22 cellular contexts compared by ENCODE assay signal in genomic region chr12:124535066-124535740, GRCh38. TPM values are rescaled to one million over a fixed set of nuclear protein-coding genes. Genes with fewer than 3 reads are reported as not detected.
DNase-seq lines count a peak whose midpoint lies in the region; ATAC-seq and TF ChIP-seq lines count a peak whose summit lies in the region.
"Had no signal": no experiment of that assay in that cellular context is flagged by ENCODE, and none has a peak within 500 bp of the region (broad histone marks: within the 10 kb centered on the region; RNA-seq: fewer than 3 reads in every experiment).

No MANE protein-coding gene starts in this region.

- H3K4me2 ChIP-seq in osteoblast (ENCODE audit: insufficient read depth, low read length): no peak overlapping the region
- H3K4me2 ChIP-seq: BLaER1, KMS-11 had no signal

- H3K27me3 Mint-ChIP-seq in CD14-positive monocyte (ENCODE audit: low read depth in 3 of 3): no peaks in the 10 kb centered on the region
- no peaks in the 10 kb centered on the region for H3K27me3 Mint-ChIP-seq in endodermal cell (ENCODE audit: insufficient read depth)
- no peaks in the 10 kb centered on the region for H3K27me3 Mint-ChIP-seq in activated CD8-positive, alpha-beta memory T cell treated with anti-CD3 and anti-CD28 coated beads, Interleukin-2, amount 10 ng/mL, durations not matched to agents 7 days and 5 days
- H3K27me3 Mint-ChIP-seq: CD4-positive, alpha-beta memory T cell had no signal

- intact Hi-C loops in CD14-positive monocyte (cut with micrococcal nuclease): no loop called here
- intact Hi-C loops in Right ventricle myocardium inferior (cut with DNase I): no loop called here

- DNase-seq in CD14-positive monocyte (ENCODE audit: low spot score): no peak
- no peak for DNase-seq in RWPE1 (ENCODE audit: low spot score)
- no peak for DNase-seq in endodermal cell
- DNase-seq in osteoblast (ENCODE audit: insufficient read length, low spot score, missing footprints): peak; percentile 75
- DNase-seq in activated CD8-positive, alpha-beta memory T cell treated with anti-CD3 and anti-CD28 coated beads, Interleukin-2, amount 10 ng/mL, durations not matched to agents 7 days and 5 days: no peak
- DNase-seq in Right ventricle myocardium inferior (ENCODE audit: missing footprints): no peak
- DNase-seq in stimulated activated CD4-positive, alpha-beta T cell treated with anti-CD3 and anti-CD28 coated beads, Interleukin-4, amount 100 ng/mL, for 24 hours: no peak
- DNase-seq: ACHN; CD4-positive, alpha-beta memory T cell; DND-41; NCI-H1092 treated with DMSO at 0.1 percent for 48 hours; NCI-H1436 treated with DMSO at 0.1 percent for 48 hours; NCI-H2029; NCI-H345; NCI-H524; NCI-H774; NK-92 treated with Interleukin-12 subunit alpha and Interleukin-12 subunit beta, amount 100 ng/mL, for 24 hours; Right ventricle myocardium superior had no signal

- H3K4me3 Mint-ChIP-seq in CD14-positive monocyte: no peak overlapping the region
- no peak overlapping the region for H3K4me3 Mint-ChIP-seq in endodermal cell
- H3K4me3 Mint-ChIP-seq in activated CD8-positive, alpha-beta memory T cell treated with anti-CD3 and anti-CD28 coated beads, Interleukin-2, amount 10 ng/mL, durations not matched to agents 7 days and 5 days: no peak overlapping the region
- H3K4me3 Mint-ChIP-seq: CD4-positive, alpha-beta memory T cell had no signal

- ATAC-seq in activated CD8-positive, alpha-beta memory T cell treated with anti-CD3 and anti-CD28 coated beads, Interleukin-2, amount 10 ng/mL, durations not matched to agents 7 days and 5 days: no peak
- no peak for ATAC-seq in Right ventricle myocardium inferior
- ATAC-seq in GM21529 (IDR thresholded peaks at IDR 0.05; ENCODE audit: unreplicated experiment): no peak

- peaks cover 72% of the 10 kb centered on the region for H4K20me1 ChIP-seq in osteoblast (ENCODE audit: insufficient read depth, low read length)

- H3K36me3 Mint-ChIP-seq in CD14-positive monocyte: peaks cover 32 to 45% of the 10 kb centered on the region in 2 donors
- H3K36me3 Mint-ChIP-seq in endodermal cell (ENCODE audit: low read depth): peaks cover 32% of the 10 kb centered on the region
- H3K36me3 Mint-ChIP-seq in activated CD8-positive, alpha-beta memory T cell treated with anti-CD3 and anti-CD28 coated beads, Interleukin-2, amount 10 ng/mL, durations not matched to agents 7 days and 5 days: no peaks in the 10 kb centered on the region

- WGBS in endodermal cell (ENCODE audit: insufficient coverage in 1 of 2, insufficient read length in 1 of 2), 2 experiments: 86 to 89% methylated on average over 13 to 21 of the region's 21 CpGs

- CTCF ChIA-PET in RWPE1 (lab: Yijun Ruan, JAX): no interaction called here
- CTCF ChIA-PET in activated CD8-positive, alpha-beta memory T cell treated with anti-CD3 and anti-CD28 coated beads, Interleukin-2, amount 10 ng/mL, durations not matched to agents 7 days and 5 days (lab: Charles Lee): no interaction called here

- H3K27ac ChIP-seq in RWPE1 (peak overlapping the region; percentile 29), endodermal cell (ENCODE audit: low read depth, low read length) (no peak overlapping the region), osteoblast (ENCODE audit: low read depth, low read length) (no peak overlapping the region)
- H3K27ac ChIP-seq: 22Rv1, BLaER1, KMS-11 had no signal

- H2AFZ ChIP-seq in osteoblast (ENCODE audit: low read length): no peak overlapping the region

- peaks cover 39% of the 10 kb centered on the region for H3K4me1 Mint-ChIP-seq in CD14-positive monocyte
- H3K4me1 Mint-ChIP-seq in endodermal cell: peaks cover 15% of the 10 kb centered on the region
- peaks cover 12% of the 10 kb centered on the region for H3K4me1 Mint-ChIP-seq in activated CD8-positive, alpha-beta memory T cell treated with anti-CD3 and anti-CD28 coated beads, Interleukin-2, amount 10 ng/mL, durations not matched to agents 7 days and 5 days

- no peak overlapping the region for H3K9ac ChIP-seq in endodermal cell (ENCODE audit: extremely low read depth, low read length, poor library complexity, severe bottlenecking)
- H3K9ac ChIP-seq: BLaER1, KMS-11 had no signal

- H3K27me3 ChIP-seq in endodermal cell (ENCODE audit: control insufficient read depth, insufficient read depth, low read length, poor library complexity, severe bottlenecking) (no peaks in the 10 kb centered on the region), osteoblast (ENCODE audit: insufficient read depth, low read length) (no peaks in the 10 kb centered on the region)
- H3K27me3 ChIP-seq: BLaER1 had no signal

- H3K4me3 ChIP-seq in endodermal cell (ENCODE audit: low read length) (no peak overlapping the region), osteoblast (ENCODE audit: insufficient read depth, low read length) (no peak overlapping the region)
- H3K4me3 ChIP-seq: BLaER1 had no signal

- POLR2A ChIA-PET in RWPE1 (lab: Yijun Ruan, JAX; ENCODE audit: low non-redundant PET): no interaction called here

- H3K9me3 ChIP-seq in endodermal cell (ENCODE audit: control insufficient read depth, low read length): no peaks in the 10 kb centered on the region
- no peaks in the 10 kb centered on the region for H3K9me3 ChIP-seq in osteoblast (ENCODE audit: low read depth, low read length)
- H3K9me3 ChIP-seq: BLaER1 had no signal

- H3K79me2 ChIP-seq in osteoblast (ENCODE audit: insufficient read depth, low read length): peaks cover 96% of the 10 kb centered on the region

- peaks cover 0 to 2% (median 0%) of the 10 kb centered on the region in 7 donors for H3K9me3 Mint-ChIP-seq in CD14-positive monocyte
- H3K9me3 Mint-ChIP-seq in endodermal cell: no peaks in the 10 kb centered on the region
- H3K9me3 Mint-ChIP-seq in activated CD8-positive, alpha-beta memory T cell treated with anti-CD3 and anti-CD28 coated beads, Interleukin-2, amount 10 ng/mL, durations not matched to agents 7 days and 5 days (ENCODE audit: low read depth): no peaks in the 10 kb centered on the region
- H3K9me3 Mint-ChIP-seq: CD4-positive, alpha-beta memory T cell had no signal

- H3K27ac Mint-ChIP-seq in CD14-positive monocyte: peak overlapping the region in 4 of 7 donors; percentile 10 to 59 (median 30)
- H3K27ac Mint-ChIP-seq in endodermal cell: peak overlapping the region; percentile 73
- no peak overlapping the region for H3K27ac Mint-ChIP-seq in activated CD8-positive, alpha-beta memory T cell treated with anti-CD3 and anti-CD28 coated beads, Interleukin-2, amount 10 ng/mL, durations not matched to agents 7 days and 5 days

- H3K4me1 ChIP-seq in endodermal cell (ENCODE audit: control insufficient read depth, insufficient read depth, low read length) (no peaks in the 10 kb centered on the region), osteoblast (ENCODE audit: insufficient read depth, low read length) (peaks cover 25% of the 10 kb centered on the region)

- H3K36me3 ChIP-seq in endodermal cell (ENCODE audit: control insufficient read depth, insufficient read depth, low read length) (no peaks in the 10 kb centered on the region), osteoblast (ENCODE audit: insufficient read depth, low read length) (peaks cover 4% of the 10 kb centered on the region)

- no peak for TF ChIP-seq CTCF in CD14-positive monocyte (IDR thresholded peaks at IDR 0.05)
- no peak for TF ChIP-seq CTCF in RWPE1 (conservative IDR thresholded peaks at IDR 0.05; ENCODE audit: low read depth)
- TF ChIP-seq CTCF in endodermal cell (conservative IDR thresholded peaks at IDR 0.05): no peak
- TF ChIP-seq CTCF in osteoblast (IDR thresholded peaks at IDR 0.05; ENCODE audit: extremely low read depth, low read depth, low read length): no peak

RNA-seq across cellular contexts. Expression of gene NCOR2, which starts 32.2 kb away (rescaled TPM):
- polyA plus RNA-seq in CD14-positive monocyte: 1 to 10 TPM; 4.7 to 5.5 TPM
- total RNA-seq in endodermal cell (100 to 1,000 TPM; 185 to 207 TPM), osteoblast (45.2 and 47.1 TPM in 2 replicates), Right ventricle myocardium inferior (134 TPM)
- 112 TPM for polyA plus RNA-seq in endodermal cell (2013, experiment 1 of 2)
- 110 TPM for polyA plus RNA-seq in endodermal cell (2013, experiment 2 of 2)
- total RNA-seq in activated CD8-positive, alpha-beta memory T cell treated with anti-CD3 and anti-CD28 coated beads, Interleukin-2, amount 10 ng/mL, durations not matched to agents 7 days and 5 days: 10 to 100 TPM; 84.6 to 99.4 TPM
